Comparison of ENCODE assay signal across 28 cellular contexts in the genomic region with DNA sequence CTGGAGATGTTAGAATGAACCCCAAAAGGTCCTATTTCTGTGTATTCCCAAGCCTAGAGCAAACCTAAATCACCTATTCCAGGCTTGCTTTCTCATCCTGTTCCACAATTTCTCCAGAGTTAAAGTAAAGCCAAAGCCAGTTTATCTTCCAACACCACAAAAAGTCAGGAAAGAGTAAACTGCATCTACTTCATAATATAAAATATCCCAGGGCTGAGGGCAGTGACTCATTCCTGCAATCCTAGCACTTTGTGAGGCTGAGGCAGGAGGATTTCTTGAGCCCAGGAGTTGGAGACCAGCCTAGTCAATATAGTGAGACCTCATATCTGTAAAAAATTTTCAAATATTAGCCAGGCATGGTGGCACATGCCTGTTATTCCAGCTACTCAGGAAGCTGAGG.
"Had no signal": no experiment of that assay in that cellular context is flagged by ENCODE, and none has a peak within 500 bp of the region (broad histone marks: within the 10 kb centered on the region; RNA-seq: fewer than 3 reads in every experiment).

No MANE protein-coding gene starts in this region.

- H3K27ac ChIP-seq: brain microvascular endothelial cell, right atrium auricular region, stomach, thyroid gland, upper lobe of right lung had no signal

- H3K27me3 ChIP-seq: brain microvascular endothelial cell, right atrium auricular region, stomach, thyroid gland, upper lobe of right lung had no signal

- H3K4me1 Mint-ChIP-seq: activated CD4-positive, alpha-beta T cell treated with anti-CD3 and anti-CD28 coated beads for 36 hours; immature natural killer cell; neural crest cell; stimulated activated naive B cell treated with anti-CD40 and anti-IgM and Interleukin-4, amounts not matched to agents 10 μg/mL and 1 μg/mL and 100 μg/mL, for 72 hours had no signal

- DNase-seq: activated CD4-positive, alpha-beta T cell treated with anti-CD3 and anti-CD28 coated beads for 36 hours; activated CD4-positive, alpha-beta T cell treated with anti-CD3 and anti-CD28 coated beads, Interleukin-2, amount 50 U/mL, for 4 hours; activated CD4-positive, CD25-positive, alpha-beta regulatory T cell; activated effector memory CD4-positive, alpha-beta T cell treated with Interleukin-2 at 50 U/mL for 16 hours; activated naive CD4-positive, alpha-beta T cell treated with Interleukin-2 at 50 U/mL for 16 hours; activated T-cell treated with anti-CD3 and anti-CD28 coated beads for 4 hours; aorta; brain microvascular endothelial cell; caudate nucleus; foreskin fibroblast; head of caudate nucleus; hypothalamus; immature natural killer cell; kidney; left colon; mammary epithelial cell; midbrain; naive thymus-derived CD8-positive, alpha-beta T cell; nucleus accumbens; stimulated activated CD4-positive, alpha-beta T cell treated with anti-CD3 and anti-CD28 coated beads, Interleukin-15, amount 100 ng/mL, for 24 hours; stimulated activated CD4-positive, alpha-beta T cell treated with anti-CD3 and anti-CD28 coated beads, Interleukin-2, amount 100 ng/mL, for 24 hours; stimulated activated naive B cell treated with anti-CD40 and anti-IgM and Interleukin-4, amounts not matched to agents 10 μg/mL and 1 μg/mL and 100 μg/mL, for 72 hours; stomach; thyroid gland; upper lobe of right lung had no signal

- H3K9me3 ChIP-seq: right atrium auricular region, thyroid gland, upper lobe of right lung had no signal

- ATAC-seq: activated CD4-positive, alpha-beta T cell treated with anti-CD3 and anti-CD28 coated beads for 36 hours; left colon; naive thymus-derived CD8-positive, alpha-beta T cell; stimulated activated naive B cell treated with anti-CD40 and anti-IgM and Interleukin-4, amounts not matched to agents 10 μg/mL and 1 μg/mL and 100 μg/mL, for 72 hours; upper lobe of right lung had no signal

- H3K36me3 ChIP-seq: brain microvascular endothelial cell, right atrium auricular region, stomach, thyroid gland, upper lobe of right lung had no signal

- H3K27ac Mint-ChIP-seq: activated CD4-positive, alpha-beta T cell treated with anti-CD3 and anti-CD28 coated beads for 36 hours; activated naive CD8-positive, alpha-beta T cell; immature natural killer cell; naive thymus-derived CD8-positive, alpha-beta T cell; stimulated activated naive B cell treated with anti-CD40 and anti-IgM and Interleukin-4, amounts not matched to agents 10 μg/mL and 1 μg/mL and 100 μg/mL, for 72 hours had no signal

- H3K36me3 Mint-ChIP-seq: activated naive CD8-positive, alpha-beta T cell; immature natural killer cell; naive thymus-derived CD8-positive, alpha-beta T cell; stimulated activated naive B cell treated with anti-CD40 and anti-IgM and Interleukin-4, amounts not matched to agents 10 μg/mL and 1 μg/mL and 100 μg/mL, for 72 hours had no signal

- H3K4me3 ChIP-seq: right atrium auricular region, stomach, thyroid gland, upper lobe of right lung had no signal

- H3K4me3 Mint-ChIP-seq: activated CD4-positive, alpha-beta T cell treated with anti-CD3 and anti-CD28 coated beads for 36 hours; activated naive CD8-positive, alpha-beta T cell; immature natural killer cell; naive thymus-derived CD8-positive, alpha-beta T cell; neural crest cell; stimulated activated naive B cell treated with anti-CD40 and anti-IgM and Interleukin-4, amounts not matched to agents 10 μg/mL and 1 μg/mL and 100 μg/mL, for 72 hours had no signal

- H3K4me1 ChIP-seq: stomach, thyroid gland, upper lobe of right lung had no signal
